1 cellular context compared by ENCODE assay signal in the genomic region with DNA sequence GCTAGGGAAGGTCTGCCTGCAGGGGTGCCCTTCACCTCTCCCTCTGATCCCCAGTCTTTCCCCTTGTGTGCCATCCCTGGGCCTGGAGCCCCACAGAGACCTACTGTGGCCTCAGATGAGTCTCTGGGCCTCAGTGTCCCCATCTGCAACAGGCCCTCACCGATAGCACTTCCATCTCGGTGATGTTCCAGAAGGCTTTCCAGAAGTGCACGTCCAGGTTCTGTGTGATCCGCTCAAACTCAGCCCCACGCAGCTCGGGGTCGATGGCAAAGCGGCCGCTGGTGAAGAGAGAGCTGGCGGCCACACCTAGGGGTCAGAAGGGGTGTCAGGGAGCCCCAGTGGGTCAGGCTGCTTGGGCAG.
TF ChIP-seq lines count a peak whose summit lies in the region.

No MANE protein-coding gene starts in this region.

TF ChIP-seq in GM12878, 131 proteins besides CTCF, POLR2A, EP300 and RAD21:
- no peak for TF ChIP-seq BRCA1 (IDR thresholded peaks at IDR 0.05; ENCODE audit: low read depth, low read length)
- TF ChIP-seq WRNIP1 (IDR thresholded peaks at IDR 0.05; ENCODE audit: borderline replicate concordance, low read depth, low read length), result no peak
- no peak for TF ChIP-seq RCOR1 (conservative IDR thresholded peaks at IDR 0.05; ENCODE audit: low read depth, low read length)
- no peak for TF ChIP-seq BACH1 (IDR thresholded peaks at IDR 0.05; ENCODE audit: borderline replicate concordance)
